In the genomic region with DNA sequence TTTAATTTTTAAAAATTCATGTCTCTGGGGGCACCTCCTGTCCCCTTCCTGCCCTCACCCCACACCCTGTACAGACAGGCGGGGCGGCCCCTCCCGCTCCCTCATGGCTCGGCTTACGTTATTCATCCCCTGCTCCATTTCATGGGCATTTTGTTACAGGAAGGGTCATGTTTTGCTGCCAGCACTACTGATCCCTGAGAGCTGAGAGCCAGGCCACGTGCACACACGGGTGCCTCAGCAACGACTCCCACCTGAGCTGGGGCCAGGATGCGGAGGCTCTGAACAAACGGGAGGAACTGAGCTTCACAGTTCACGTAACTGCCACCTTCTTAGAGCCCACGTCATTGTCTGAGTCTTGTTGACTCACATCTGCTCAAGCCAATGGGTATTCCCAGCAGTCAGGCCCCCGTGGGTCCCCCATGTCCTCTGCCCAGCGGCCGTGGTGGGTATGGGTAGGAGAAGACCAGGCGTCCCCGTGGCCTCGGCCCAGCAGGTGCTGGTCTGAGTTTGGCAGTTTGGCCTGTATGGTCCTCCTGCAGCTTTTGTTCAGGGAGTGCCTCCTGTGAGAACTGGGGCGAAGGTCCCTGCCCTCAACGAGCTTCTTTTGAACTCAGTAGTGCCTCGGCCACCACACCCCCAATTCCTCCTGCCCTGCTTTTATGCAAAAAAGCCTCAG, we compare ENCODE assay signal across 1 cellular context.
TF ChIP-seq lines count a peak whose summit lies in the region.

No MANE protein-coding gene starts in this region.

TF ChIP-seq in IMR-90, 13 proteins besides CTCF, POLR2A, EP300 and RAD21:
- no peak for TF ChIP-seq FOS (IDR thresholded peaks at IDR 0.05; ENCODE audit: low read depth, low read length)
- no peak for TF ChIP-seq RFX5 (IDR thresholded peaks at IDR 0.05; ENCODE audit: low read depth, low read length)
- no peak for TF ChIP-seq SMC3 (IDR thresholded peaks at IDR 0.05; ENCODE audit: low read depth, low read length)
- no peak for TF ChIP-seq MXI1 (IDR thresholded peaks at IDR 0.05; ENCODE audit: borderline replicate concordance, low read depth, low read length)
- TF ChIP-seq, protein P1, sequence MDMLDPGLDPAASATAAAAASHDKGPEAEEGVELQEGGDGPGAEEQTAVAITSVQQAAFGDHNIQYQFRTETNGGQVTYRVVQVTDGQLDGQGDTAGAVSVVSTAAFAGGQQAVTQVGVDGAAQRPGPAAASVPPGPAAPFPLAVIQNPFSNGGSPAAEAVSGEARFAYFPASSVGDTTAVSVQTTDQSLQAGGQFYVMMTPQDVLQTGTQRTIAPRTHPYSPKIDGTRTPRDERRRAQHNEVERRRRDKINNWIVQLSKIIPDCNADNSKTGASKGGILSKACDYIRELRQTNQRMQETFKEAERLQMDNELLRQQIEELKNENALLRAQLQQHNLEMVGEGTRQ (IDR thresholded peaks at IDR 0.05; ENCODE audit: low read depth, low read length) = no peak
- no peak for TF ChIP-seq CHD1 (IDR thresholded peaks at IDR 0.05; ENCODE audit: low read depth, low read length)
- no peak for TF ChIP-seq BHLHE40 (IDR thresholded peaks at IDR 0.05; ENCODE audit: low read depth, low read length)
- no peak for TF ChIP-seq MAZ (IDR thresholded peaks at IDR 0.05; ENCODE audit: borderline replicate concordance, low read depth, low read length)
- no peak for TF ChIP-seq RCOR1 (IDR thresholded peaks at IDR 0.05; ENCODE audit: insufficient replicate concordance, low read length)
- TF ChIP-seq, protein P2, sequence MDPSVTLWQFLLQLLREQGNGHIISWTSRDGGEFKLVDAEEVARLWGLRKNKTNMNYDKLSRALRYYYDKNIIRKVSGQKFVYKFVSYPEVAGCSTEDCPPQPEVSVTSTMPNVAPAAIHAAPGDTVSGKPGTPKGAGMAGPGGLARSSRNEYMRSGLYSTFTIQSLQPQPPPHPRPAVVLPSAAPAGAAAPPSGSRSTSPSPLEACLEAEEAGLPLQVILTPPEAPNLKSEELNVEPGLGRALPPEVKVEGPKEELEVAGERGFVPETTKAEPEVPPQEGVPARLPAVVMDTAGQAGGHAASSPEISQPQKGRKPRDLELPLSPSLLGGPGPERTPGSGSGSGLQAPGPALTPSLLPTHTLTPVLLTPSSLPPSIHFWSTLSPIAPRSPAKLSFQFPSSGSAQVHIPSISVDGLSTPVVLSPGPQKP (IDR thresholded peaks at IDR 0.05; ENCODE audit: borderline replicate concordance, low read depth, low read length) = no peak
- TF ChIP-seq NFE2L2 (IDR thresholded peaks at IDR 0.05; ENCODE audit: low read depth, low read length) = no peak
- TF ChIP-seq CEBPB (IDR thresholded peaks at IDR 0.05; ENCODE audit: low read depth, low read length) = no peak
- no peak for TF ChIP-seq MAFK (IDR thresholded peaks at IDR 0.05; ENCODE audit: low read depth, low read length)
